Comparison of ENCODE assay signal across 4 cellular contexts in the genomic region with DNA sequence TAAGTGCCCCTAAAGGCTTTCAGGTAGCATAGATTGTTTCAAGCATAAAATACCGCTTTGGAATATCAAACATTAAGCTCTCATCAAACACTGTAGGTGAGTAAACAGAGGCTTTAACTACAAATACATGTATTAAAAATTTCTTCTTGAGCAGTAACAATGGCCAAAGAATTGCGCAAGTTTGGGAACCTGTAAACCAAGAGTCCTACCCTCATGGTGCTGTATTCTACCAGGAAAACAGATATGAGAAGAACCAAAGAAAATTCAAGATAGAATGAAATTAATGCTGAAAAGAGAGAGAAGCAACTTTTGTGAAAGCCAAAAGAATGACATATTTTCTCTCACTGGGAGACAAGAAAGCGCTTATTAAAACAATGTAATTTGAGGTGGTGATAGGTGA. TPM values are rescaled to one million over a fixed set of nuclear protein-coding genes. Genes with fewer than 3 reads are reported as not detected.
"Had no signal": no experiment of that assay in that cellular context is flagged by ENCODE, and none has a peak within 500 bp of the region (broad histone marks: within the 10 kb centered on the region; RNA-seq: fewer than 3 reads in every experiment).

No MANE protein-coding gene starts in this region.

- DNase-seq: GDM1, GF-D8 had no signal

- H3K4me3 ChIP-seq: GM12878 had no signal

- ATAC-seq: GM12878 had no signal

RNA-seq across cellular contexts. Expression of a gene that starts 45.5 kb away (rescaled TPM):
- total RNA-seq: G401 had no signal
